Comparison of ENCODE assay signal across 1 cellular context in the genomic region with DNA sequence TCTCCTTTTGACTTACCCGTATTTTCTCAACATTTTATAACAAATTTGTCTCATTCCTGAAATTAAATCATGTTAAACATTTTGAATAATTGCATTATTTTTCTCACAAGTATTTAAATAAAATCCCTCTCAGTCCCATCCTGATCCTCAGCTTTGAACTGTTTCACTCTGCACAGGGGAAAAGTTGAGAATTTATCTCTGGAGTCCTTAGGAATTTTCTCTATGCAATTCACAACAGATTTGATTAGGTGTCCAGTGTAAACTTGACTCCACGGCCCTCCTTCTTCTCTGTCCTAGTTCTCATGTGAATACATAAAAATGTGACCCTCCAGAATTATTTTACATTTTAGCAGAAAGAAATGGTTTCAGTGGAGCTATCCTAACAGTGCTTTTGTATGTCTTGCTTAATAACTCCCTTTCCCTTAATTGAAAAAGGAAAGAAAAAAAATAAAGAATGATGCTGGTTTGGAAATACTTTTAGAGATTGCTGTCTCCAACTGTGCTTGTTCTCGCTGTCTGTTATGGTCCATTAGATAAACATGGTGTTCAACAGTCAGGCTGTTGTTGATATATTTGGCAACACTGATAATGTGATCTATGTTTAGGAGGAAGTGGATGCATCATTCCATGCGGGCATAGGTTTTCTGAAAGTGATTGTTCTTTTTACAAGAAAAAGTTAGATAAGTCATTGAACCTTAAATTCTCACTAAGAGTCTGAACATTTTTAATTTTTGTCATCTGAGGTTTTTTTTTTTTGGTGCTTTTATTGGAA.
TF ChIP-seq lines count a peak whose summit lies in the region.

No MANE protein-coding gene starts in this region.

TF ChIP-seq in K562, 482 proteins besides CTCF, POLR2A, EP300 and RAD21 (continued from another document and continues in another):
- TF ChIP-seq, protein P1, sequence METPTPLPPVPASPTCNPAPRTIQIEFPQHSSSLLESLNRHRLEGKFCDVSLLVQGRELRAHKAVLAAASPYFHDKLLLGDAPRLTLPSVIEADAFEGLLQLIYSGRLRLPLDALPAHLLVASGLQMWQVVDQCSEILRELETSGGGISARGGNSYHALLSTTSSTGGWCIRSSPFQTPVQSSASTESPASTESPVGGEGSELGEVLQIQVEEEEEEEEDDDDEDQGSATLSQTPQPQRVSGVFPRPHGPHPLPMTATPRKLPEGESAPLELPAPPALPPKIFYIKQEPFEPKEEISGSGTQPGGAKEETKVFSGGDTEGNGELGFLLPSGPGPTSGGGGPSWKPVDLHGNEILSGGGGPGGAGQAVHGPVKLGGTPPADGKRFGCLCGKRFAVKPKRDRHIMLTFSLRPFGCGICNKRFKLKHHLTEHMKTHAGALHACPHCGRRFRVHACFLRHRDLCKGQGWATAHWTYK (CRISPR knock-in tag; IDR thresholded peaks at IDR 0.05): no peak
- TF ChIP-seq, protein P2, sequence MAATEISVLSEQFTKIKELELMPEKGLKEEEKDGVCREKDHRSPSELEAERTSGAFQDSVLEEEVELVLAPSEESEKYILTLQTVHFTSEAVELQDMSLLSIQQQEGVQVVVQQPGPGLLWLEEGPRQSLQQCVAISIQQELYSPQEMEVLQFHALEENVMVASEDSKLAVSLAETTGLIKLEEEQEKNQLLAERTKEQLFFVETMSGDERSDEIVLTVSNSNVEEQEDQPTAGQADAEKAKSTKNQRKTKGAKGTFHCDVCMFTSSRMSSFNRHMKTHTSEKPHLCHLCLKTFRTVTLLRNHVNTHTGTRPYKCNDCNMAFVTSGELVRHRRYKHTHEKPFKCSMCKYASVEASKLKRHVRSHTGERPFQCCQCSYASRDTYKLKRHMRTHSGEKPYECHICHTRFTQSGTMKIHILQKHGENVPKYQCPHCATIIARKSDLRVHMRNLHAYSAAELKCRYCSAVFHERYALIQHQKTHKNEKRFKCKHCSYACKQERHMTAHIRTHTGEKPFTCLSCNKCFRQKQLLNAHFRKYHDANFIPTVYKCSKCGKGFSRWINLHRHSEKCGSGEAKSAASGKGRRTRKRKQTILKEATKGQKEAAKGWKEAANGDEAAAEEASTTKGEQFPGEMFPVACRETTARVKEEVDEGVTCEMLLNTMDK (IDR thresholded peaks at IDR 0.05; ENCODE audit: borderline replicate concordance, insufficient read depth, low read depth, low read length, poor library complexity, severe bottlenecking): no peak
- no peak for TF ChIP-seq CHCHD3 (CRISPR knock-in tag; IDR thresholded peaks at IDR 0.05)
- no peak for TF ChIP-seq ZNF212 (CRISPR knock-in tag; IDR thresholded peaks at IDR 0.05)
- TF ChIP-seq CBX2 (IDR thresholded peaks at IDR 0.05; ENCODE audit: insufficient read depth, low read length, poor library complexity, severe bottlenecking): no peak
- TF ChIP-seq TEAD1 (CRISPR knock-in tag; IDR thresholded peaks at IDR 0.05): peak in 1 of 2 experiments; percentile 41; a peak in 1 of 4 replicates
- no peak for TF ChIP-seq KLF1 (tag; IDR thresholded peaks at IDR 0.05)
- peak; percentile 73 for TF ChIP-seq CBFA2T2 (conservative IDR thresholded peaks at IDR 0.05)
- TF ChIP-seq ARNT (IDR thresholded peaks at IDR 0.05): no peak
- TF ChIP-seq, protein P3, sequence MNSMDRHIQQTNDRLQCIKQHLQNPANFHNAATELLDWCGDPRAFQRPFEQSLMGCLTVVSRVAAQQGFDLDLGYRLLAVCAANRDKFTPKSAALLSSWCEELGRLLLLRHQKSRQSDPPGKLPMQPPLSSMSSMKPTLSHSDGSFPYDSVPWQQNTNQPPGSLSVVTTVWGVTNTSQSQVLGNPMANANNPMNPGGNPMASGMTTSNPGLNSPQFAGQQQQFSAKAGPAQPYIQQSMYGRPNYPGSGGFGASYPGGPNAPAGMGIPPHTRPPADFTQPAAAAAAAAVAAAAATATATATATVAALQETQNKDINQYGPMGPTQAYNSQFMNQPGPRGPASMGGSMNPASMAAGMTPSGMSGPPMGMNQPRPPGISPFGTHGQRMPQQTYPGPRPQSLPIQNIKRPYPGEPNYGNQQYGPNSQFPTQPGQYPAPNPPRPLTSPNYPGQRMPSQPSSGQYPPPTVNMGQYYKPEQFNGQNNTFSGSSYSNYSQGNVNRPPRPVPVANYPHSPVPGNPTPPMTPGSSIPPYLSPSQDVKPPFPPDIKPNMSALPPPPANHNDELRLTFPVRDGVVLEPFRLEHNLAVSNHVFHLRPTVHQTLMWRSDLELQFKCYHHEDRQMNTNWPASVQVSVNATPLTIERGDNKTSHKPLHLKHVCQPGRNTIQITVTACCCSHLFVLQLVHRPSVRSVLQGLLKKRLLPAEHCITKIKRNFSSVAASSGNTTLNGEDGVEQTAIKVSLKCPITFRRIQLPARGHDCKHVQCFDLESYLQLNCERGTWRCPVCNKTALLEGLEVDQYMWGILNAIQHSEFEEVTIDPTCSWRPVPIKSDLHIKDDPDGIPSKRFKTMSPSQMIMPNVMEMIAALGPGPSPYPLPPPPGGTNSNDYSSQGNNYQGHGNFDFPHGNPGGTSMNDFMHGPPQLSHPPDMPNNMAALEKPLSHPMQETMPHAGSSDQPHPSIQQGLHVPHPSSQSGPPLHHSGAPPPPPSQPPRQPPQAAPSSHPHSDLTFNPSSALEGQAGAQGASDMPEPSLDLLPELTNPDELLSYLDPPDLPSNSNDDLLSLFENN (IDR thresholded peaks at IDR 0.05; ENCODE audit: low read depth in 2 of 2, low read length in 2 of 2): 0 out of 4 replicates have a peak, but pooled peaks of 1 of the 2 experiments have one; percentile 11
- TF ChIP-seq, protein P4, sequence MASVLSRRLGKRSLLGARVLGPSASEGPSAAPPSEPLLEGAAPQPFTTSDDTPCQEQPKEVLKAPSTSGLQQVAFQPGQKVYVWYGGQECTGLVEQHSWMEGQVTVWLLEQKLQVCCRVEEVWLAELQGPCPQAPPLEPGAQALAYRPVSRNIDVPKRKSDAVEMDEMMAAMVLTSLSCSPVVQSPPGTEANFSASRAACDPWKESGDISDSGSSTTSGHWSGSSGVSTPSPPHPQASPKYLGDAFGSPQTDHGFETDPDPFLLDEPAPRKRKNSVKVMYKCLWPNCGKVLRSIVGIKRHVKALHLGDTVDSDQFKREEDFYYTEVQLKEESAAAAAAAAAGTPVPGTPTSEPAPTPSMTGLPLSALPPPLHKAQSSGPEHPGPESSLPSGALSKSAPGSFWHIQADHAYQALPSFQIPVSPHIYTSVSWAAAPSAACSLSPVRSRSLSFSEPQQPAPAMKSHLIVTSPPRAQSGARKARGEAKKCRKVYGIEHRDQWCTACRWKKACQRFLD (CRISPR knock-in tag; IDR thresholded peaks at IDR 0.05): 0 out of 2 replicates have a peak, but pooled peaks have one; percentile 42
- no peak for TF ChIP-seq ZNF184 (CRISPR knock-in tag; IDR thresholded peaks at IDR 0.05)
- no peak for TF ChIP-seq RBM14 (IDR thresholded peaks at IDR 0.05; ENCODE audit: borderline replicate concordance, insufficient read depth, low read depth, low read length)
- TF ChIP-seq SUPT5H (IDR thresholded peaks at IDR 0.05): no peak
- no peak for TF ChIP-seq ZFP30 (CRISPR knock-in tag; IDR thresholded peaks at IDR 0.05; ENCODE audit: borderline replicate concordance)
- TF ChIP-seq ZNF707 (CRISPR knock-in tag; conservative IDR thresholded peaks at IDR 0.05): no peak
- TF ChIP-seq XRCC5 (IDR thresholded peaks at IDR 0.05; ENCODE audit: low read depth, low read length): no peak
- 0 out of 2 replicates have a peak, but pooled peaks have one; percentile 10 for TF ChIP-seq ETV1 (tag; conservative IDR thresholded peaks at IDR 0.05; ENCODE audit: low read depth)
- no peak for TF ChIP-seq KAT7 (CRISPR knock-in tag; IDR thresholded peaks at IDR 0.05; ENCODE audit: borderline replicate concordance)
- no peak for TF ChIP-seq CBX5 (IDR thresholded peaks at IDR 0.05; ENCODE audit: borderline replicate concordance, low read depth)
- TF ChIP-seq KLF10 (CRISPR knock-in tag; IDR thresholded peaks at IDR 0.05): no peak
- no peak for TF ChIP-seq TARDBP (IDR thresholded peaks at IDR 0.05)
- TF ChIP-seq, protein P5, sequence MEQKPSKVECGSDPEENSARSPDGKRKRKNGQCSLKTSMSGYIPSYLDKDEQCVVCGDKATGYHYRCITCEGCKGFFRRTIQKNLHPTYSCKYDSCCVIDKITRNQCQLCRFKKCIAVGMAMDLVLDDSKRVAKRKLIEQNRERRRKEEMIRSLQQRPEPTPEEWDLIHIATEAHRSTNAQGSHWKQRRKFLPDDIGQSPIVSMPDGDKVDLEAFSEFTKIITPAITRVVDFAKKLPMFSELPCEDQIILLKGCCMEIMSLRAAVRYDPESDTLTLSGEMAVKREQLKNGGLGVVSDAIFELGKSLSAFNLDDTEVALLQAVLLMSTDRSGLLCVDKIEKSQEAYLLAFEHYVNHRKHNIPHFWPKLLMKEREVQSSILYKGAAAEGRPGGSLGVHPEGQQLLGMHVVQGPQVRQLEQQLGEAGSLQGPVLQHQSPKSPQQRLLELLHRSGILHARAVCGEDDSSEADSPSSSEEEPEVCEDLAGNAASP (IDR thresholded peaks at IDR 0.05): no peak
- TF ChIP-seq, protein P6, sequence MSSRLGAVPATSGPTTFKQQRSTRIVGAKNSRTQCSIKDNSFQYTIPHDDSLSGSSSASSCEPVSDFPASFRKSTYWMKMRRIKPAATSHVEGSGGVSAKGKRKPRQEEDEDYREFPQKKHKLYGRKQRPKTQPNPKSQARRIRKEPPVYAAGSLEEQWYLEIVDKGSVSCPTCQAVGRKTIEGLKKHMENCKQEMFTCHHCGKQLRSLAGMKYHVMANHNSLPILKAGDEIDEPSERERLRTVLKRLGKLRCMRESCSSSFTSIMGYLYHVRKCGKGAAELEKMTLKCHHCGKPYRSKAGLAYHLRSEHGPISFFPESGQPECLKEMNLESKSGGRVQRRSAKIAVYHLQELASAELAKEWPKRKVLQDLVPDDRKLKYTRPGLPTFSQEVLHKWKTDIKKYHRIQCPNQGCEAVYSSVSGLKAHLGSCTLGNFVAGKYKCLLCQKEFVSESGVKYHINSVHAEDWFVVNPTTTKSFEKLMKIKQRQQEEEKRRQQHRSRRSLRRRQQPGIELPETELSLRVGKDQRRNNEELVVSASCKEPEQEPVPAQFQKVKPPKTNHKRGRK (tag; IDR thresholded peaks at IDR 0.05): no peak
- TF ChIP-seq, protein P7, sequence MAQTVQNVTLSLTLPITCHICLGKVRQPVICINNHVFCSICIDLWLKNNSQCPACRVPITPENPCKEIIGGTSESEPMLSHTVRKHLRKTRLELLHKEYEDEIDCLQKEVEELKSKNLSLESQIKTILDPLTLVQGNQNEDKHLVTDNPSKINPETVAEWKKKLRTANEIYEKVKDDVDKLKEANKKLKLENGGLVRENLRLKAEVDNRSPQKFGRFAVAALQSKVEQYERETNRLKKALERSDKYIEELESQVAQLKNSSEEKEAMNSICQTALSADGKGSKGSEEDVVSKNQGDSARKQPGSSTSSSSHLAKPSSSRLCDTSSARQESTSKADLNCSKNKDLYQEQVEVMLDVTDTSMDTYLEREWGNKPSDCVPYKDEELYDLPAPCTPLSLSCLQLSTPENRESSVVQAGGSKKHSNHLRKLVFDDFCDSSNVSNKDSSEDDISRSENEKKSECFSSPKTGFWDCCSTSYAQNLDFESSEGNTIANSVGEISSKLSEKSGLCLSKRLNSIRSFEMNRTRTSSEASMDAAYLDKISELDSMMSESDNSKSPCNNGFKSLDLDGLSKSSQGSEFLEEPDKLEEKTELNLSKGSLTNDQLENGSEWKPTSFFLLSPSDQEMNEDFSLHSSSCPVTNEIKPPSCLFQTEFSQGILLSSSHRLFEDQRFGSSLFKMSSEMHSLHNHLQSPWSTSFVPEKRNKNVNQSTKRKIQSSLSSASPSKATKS (CRISPR knock-in tag; IDR thresholded peaks at IDR 0.05): no peak
- TF ChIP-seq PHB (CRISPR knock-in tag; IDR thresholded peaks at IDR 0.05): no peak
- no peak for TF ChIP-seq POLR3A (IDR thresholded peaks at IDR 0.05; ENCODE audit: borderline replicate concordance, extremely low read depth, insufficient read depth, insufficient read length)
- TF ChIP-seq, protein P8, sequence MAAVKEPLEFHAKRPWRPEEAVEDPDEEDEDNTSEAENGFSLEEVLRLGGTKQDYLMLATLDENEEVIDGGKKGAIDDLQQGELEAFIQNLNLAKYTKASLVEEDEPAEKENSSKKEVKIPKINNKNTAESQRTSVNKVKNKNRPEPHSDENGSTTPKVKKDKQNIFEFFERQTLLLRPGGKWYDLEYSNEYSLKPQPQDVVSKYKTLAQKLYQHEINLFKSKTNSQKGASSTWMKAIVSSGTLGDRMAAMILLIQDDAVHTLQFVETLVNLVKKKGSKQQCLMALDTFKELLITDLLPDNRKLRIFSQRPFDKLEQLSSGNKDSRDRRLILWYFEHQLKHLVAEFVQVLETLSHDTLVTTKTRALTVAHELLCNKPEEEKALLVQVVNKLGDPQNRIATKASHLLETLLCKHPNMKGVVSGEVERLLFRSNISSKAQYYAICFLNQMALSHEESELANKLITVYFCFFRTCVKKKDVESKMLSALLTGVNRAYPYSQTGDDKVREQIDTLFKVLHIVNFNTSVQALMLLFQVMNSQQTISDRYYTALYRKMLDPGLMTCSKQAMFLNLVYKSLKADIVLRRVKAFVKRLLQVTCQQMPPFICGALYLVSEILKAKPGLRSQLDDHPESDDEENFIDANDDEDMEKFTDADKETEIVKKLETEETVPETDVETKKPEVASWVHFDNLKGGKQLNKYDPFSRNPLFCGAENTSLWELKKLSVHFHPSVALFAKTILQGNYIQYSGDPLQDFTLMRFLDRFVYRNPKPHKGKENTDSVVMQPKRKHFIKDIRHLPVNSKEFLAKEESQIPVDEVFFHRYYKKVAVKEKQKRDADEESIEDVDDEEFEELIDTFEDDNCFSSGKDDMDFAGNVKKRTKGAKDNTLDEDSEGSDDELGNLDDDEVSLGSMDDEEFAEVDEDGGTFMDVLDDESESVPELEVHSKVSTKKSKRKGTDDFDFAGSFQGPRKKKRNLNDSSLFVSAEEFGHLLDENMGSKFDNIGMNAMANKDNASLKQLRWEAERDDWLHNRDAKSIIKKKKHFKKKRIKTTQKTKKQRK (IDR thresholded peaks at IDR 0.05; ENCODE audit: borderline replicate concordance, low read depth, low read length): no peak
- TF ChIP-seq, protein P9, sequence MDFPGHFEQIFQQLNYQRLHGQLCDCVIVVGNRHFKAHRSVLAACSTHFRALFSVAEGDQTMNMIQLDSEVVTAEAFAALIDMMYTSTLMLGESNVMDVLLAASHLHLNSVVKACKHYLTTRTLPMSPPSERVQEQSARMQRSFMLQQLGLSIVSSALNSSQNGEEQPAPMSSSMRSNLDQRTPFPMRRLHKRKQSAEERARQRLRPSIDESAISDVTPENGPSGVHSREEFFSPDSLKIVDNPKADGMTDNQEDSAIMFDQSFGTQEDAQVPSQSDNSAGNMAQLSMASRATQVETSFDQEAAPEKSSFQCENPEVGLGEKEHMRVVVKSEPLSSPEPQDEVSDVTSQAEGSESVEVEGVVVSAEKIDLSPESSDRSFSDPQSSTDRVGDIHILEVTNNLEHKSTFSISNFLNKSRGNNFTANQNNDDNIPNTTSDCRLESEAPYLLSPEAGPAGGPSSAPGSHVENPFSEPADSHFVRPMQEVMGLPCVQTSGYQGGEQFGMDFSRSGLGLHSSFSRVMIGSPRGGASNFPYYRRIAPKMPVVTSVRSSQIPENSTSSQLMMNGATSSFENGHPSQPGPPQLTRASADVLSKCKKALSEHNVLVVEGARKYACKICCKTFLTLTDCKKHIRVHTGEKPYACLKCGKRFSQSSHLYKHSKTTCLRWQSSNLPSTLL (IDR thresholded peaks at IDR 0.05): no peak
- peak in 1 of 2 experiments; percentile 51; a peak in 1 of 3 replicates for TF ChIP-seq CBX3 (IDR thresholded peaks at IDR 0.05; ENCODE audit: borderline replicate concordance in 1 of 2, low read length in 2 of 2)
- TF ChIP-seq, protein P10, sequence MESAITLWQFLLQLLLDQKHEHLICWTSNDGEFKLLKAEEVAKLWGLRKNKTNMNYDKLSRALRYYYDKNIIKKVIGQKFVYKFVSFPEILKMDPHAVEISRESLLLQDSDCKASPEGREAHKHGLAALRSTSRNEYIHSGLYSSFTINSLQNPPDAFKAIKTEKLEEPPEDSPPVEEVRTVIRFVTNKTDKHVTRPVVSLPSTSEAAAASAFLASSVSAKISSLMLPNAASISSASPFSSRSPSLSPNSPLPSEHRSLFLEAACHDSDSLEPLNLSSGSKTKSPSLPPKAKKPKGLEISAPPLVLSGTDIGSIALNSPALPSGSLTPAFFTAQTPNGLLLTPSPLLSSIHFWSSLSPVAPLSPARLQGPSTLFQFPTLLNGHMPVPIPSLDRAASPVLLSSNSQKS (CRISPR knock-in tag; IDR thresholded peaks at IDR 0.05): no peak
- TF ChIP-seq PHTF2 (CRISPR knock-in tag; IDR thresholded peaks at IDR 0.05): no peak
- no peak for TF ChIP-seq BRCA1 (IDR thresholded peaks at IDR 0.05)
- no peak for TF ChIP-seq BRCA1 (CRISPR knock-in tag; IDR thresholded peaks at IDR 0.05)
